In genomic region chr1:21873174-21873573, GRCh38 we compare ENCODE assay signal across 28 cellular contexts.
"Had no signal": no experiment of that assay in that cellular context is flagged by ENCODE, and none has a peak within 500 bp of the region (broad histone marks: within the 10 kb centered on the region; RNA-seq: fewer than 3 reads in every experiment).

No MANE protein-coding gene starts in this region.

- H3K4me1 ChIP-seq: lower lobe of right lung, pancreas had no signal

- H3K27ac ChIP-seq: body of pancreas, epithelial cell of prostate, left lung, lower lobe of right lung, pancreas, psoas muscle, transverse colon had no signal

- H3K9me3 Mint-ChIP-seq: activated B cell treated with CpG ODN at 0.5 μM for 24 hours; activated T-cell treated with anti-CD3 and anti-CD28 coated beads, Interleukin-2, amount 50 U/mL, for 72 hours; naive B cell; nephron progenitor cell; stimulated activated naive B cell treated with anti-CD40 and anti-IgM and Interleukin-4, amounts not matched to agents 10 μg/mL and 1 μg/mL and 100 μg/mL, for 72 hours had no signal

- H3K27ac Mint-ChIP-seq: activated B cell treated with CpG ODN at 0.5 μM for 24 hours; activated CD8-positive, alpha-beta memory T cell treated with anti-CD3 and anti-CD28 coated beads, Interleukin-2, amount 10 ng/mL, durations not matched to agents 7 days and 5 days; activated CD8-positive, alpha-beta T cell treated with anti-CD3 and anti-CD28 coated beads, Interleukin-2, amount 10 ng/mL, durations not matched to agents 7 days and 5 days; activated naive CD8-positive, alpha-beta T cell; activated T-cell treated with anti-CD3 and anti-CD28 coated beads, Interleukin-2, amount 50 U/mL, for 72 hours; naive B cell; nephron progenitor cell; stimulated activated naive B cell treated with anti-CD40 and anti-IgM and Interleukin-4, amounts not matched to agents 10 μg/mL and 1 μg/mL and 100 μg/mL, for 72 hours had no signal

- H3K36me3 Mint-ChIP-seq: activated CD8-positive, alpha-beta memory T cell treated with anti-CD3 and anti-CD28 coated beads, Interleukin-2, amount 10 ng/mL, durations not matched to agents 7 days and 5 days; activated naive CD8-positive, alpha-beta T cell; naive B cell; stimulated activated naive B cell treated with anti-CD40 and anti-IgM and Interleukin-4, amounts not matched to agents 10 μg/mL and 1 μg/mL and 100 μg/mL, for 72 hours had no signal

- H3K4me3 ChIP-seq: body of pancreas, left lung, lower lobe of right lung, pancreas, psoas muscle, stomach, transverse colon had no signal

- H3K9me3 ChIP-seq: body of pancreas, left lung, lower lobe of right lung, pancreas, psoas muscle, stomach, transverse colon had no signal

- H3K27me3 ChIP-seq: body of pancreas, left lung, pancreas, stomach, transverse colon had no signal

- ATAC-seq: activated CD8-positive, alpha-beta memory T cell treated with anti-CD3 and anti-CD28 coated beads, Interleukin-2, amount 10 ng/mL, durations not matched to agents 7 days and 5 days; activated CD8-positive, alpha-beta T cell treated with anti-CD3 and anti-CD28 coated beads, Interleukin-2, amount 10 ng/mL, durations not matched to agents 7 days and 5 days; body of pancreas; left lung; lower lobe of right lung; pancreas; stimulated activated naive B cell treated with anti-CD40 and anti-IgM and Interleukin-4, amounts not matched to agents 10 μg/mL and 1 μg/mL and 100 μg/mL, for 72 hours had no signal

- H3K4me3 Mint-ChIP-seq: activated B cell treated with CpG ODN at 0.5 μM for 24 hours; activated CD8-positive, alpha-beta memory T cell treated with anti-CD3 and anti-CD28 coated beads, Interleukin-2, amount 10 ng/mL, durations not matched to agents 7 days and 5 days; activated CD8-positive, alpha-beta T cell treated with anti-CD3 and anti-CD28 coated beads, Interleukin-2, amount 10 ng/mL, durations not matched to agents 7 days and 5 days; activated naive CD8-positive, alpha-beta T cell; activated T-cell treated with anti-CD3 and anti-CD28 coated beads, Interleukin-2, amount 50 U/mL, for 72 hours; naive B cell; nephron progenitor cell; stimulated activated naive B cell treated with anti-CD40 and anti-IgM and Interleukin-4, amounts not matched to agents 10 μg/mL and 1 μg/mL and 100 μg/mL, for 72 hours had no signal

- H3K27me3 Mint-ChIP-seq: activated B cell treated with CpG ODN at 0.5 μM for 24 hours; activated CD8-positive, alpha-beta memory T cell treated with anti-CD3 and anti-CD28 coated beads, Interleukin-2, amount 10 ng/mL, durations not matched to agents 7 days and 5 days; activated naive CD8-positive, alpha-beta T cell; naive B cell had no signal

- DNase-seq: activated B cell treated with CpG ODN at 0.5 μM for 24 hours; activated CD4-positive, alpha-beta T cell treated with anti-CD3 and anti-CD28 coated beads, Interleukin-2, amount 50 U/mL, for 1 hour; activated CD8-positive, alpha-beta memory T cell treated with anti-CD3 and anti-CD28 coated beads, Interleukin-2, amount 10 ng/mL, durations not matched to agents 7 days and 5 days; activated CD8-positive, alpha-beta T cell treated with anti-CD3 and anti-CD28 coated beads, Interleukin-2, amount 10 ng/mL, durations not matched to agents 7 days and 5 days; activated effector memory CD4-positive, alpha-beta T cell treated with Interleukin-2 at 50 U/mL for 16 hours; activated naive CD4-positive, alpha-beta T cell treated with Interleukin-2 at 50 U/mL for 16 hours; activated T-cell treated with anti-CD3 and anti-CD28 coated beads for 4 hours; activated T-cell treated with anti-CD3 and anti-CD28 coated beads, Interleukin-2, amount 50 U/mL, for 72 hours; anterior cingulate cortex; body of pancreas; dermis blood vessel endothelial cell; effector CD4-positive, alpha-beta T cell; glutamatergic neuron; lower lobe of right lung; naive B cell; nephron progenitor cell; nucleus accumbens; pancreas; stimulated activated CD4-positive, alpha-beta T cell treated with anti-CD3 and anti-CD28 coated beads, Interleukin-15, amount 100 ng/mL, for 24 hours; stimulated activated CD4-positive, alpha-beta T cell treated with anti-CD3 and anti-CD28 coated beads, Interleukin-2, amount 100 ng/mL, for 24 hours; stimulated activated naive B cell treated with anti-CD40 and anti-IgM and Interleukin-4, amounts not matched to agents 10 μg/mL and 1 μg/mL and 100 μg/mL, for 72 hours; stomach; T-helper 2 cell; transverse colon had no signal

- H3K4me1 Mint-ChIP-seq: activated B cell treated with CpG ODN at 0.5 μM for 24 hours; activated CD8-positive, alpha-beta memory T cell treated with anti-CD3 and anti-CD28 coated beads, Interleukin-2, amount 10 ng/mL, durations not matched to agents 7 days and 5 days had no signal
